ENCODE assay signal across 10 cellular contexts in the genomic region with DNA sequence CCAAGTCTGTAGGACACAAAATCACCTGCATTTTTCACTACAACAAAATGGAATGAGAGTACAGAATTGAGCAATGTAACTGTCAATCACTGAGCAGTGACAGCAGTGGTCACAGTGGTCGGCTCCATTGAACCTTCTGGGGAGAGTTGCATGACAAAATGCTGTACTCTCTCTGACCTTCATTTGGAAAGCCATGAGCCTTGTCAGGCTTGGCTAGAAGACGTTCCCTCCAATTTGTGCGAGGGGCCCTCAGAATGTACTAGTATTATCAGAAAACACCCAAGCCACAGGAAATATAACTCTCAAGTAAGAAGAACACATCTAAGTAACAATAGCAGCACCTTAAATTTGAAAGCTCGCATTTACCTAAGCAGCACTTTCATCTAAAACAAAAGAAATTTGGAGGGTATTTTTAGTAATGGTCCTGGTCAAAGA.
DNase-seq lines count a peak whose midpoint lies in the region; ATAC-seq and TF ChIP-seq lines count a peak whose summit lies in the region.
"Had no signal": no experiment of that assay in that cellular context is flagged by ENCODE, and none has a peak within 500 bp of the region (broad histone marks: within the 10 kb centered on the region; RNA-seq: fewer than 3 reads in every experiment).

No MANE protein-coding gene starts in this region.

- H3K9me3 ChIP-seq in ovary, result no peaks in the 10 kb centered on the region
- H3K9me3 ChIP-seq: SJSA1 had no signal

- 80 to 90% (median 84%) methylated on average over 4 of the region's 4 CpGs for WGBS in ovary, 3 donors

- in situ Hi-C loops in GM13977 (cut with MboI; ENCODE audit: low pct_unique_long_range_greater_than_20kb, low sequenced_read_pairs, unreplicated experiment), result no loop called here

- no peak for TF ChIP-seq POLR2A in ovary (IDR thresholded peaks at IDR 0.05)

- no peaks in the 10 kb centered on the region for H3K27me3 ChIP-seq in ovary
- H3K27me3 ChIP-seq: SJSA1 had no signal

- no peak overlapping the region for H3K4me3 ChIP-seq in ovary
- H3K4me3 ChIP-seq: SJSA1 had no signal

- H3K4me1 ChIP-seq in ovary (ENCODE audit: insufficient read depth), result no peaks in the 10 kb centered on the region

- peak; percentile 86 for ATAC-seq in GM19455 (IDR thresholded peaks at IDR 0.05; ENCODE audit: unreplicated experiment)
- peak; percentile 90 for ATAC-seq in HG02870 (IDR thresholded peaks at IDR 0.05; ENCODE audit: unreplicated experiment)
- ATAC-seq in HG03558 (IDR thresholded peaks at IDR 0.05; ENCODE audit: extremely low read depth, unreplicated experiment), result peak; percentile 84
- ATAC-seq: activated CD4-positive, alpha-beta T cell treated with anti-CD3 and anti-CD28 coated beads for 36 hours had no signal

- TF ChIP-seq EP300 in ovary (IDR thresholded peaks at IDR 0.05), result no peak

- intact Hi-C loops in ovary (cut with DNase I), result no loop called here

- TF ChIP-seq CTCF in GM13977 (IDR thresholded peaks at IDR 0.05; ENCODE audit: extremely low read depth, insufficient read depth, missing control alignments) (no peak), ovary (IDR thresholded peaks at IDR 0.05) (no peak)

- no peaks in the 10 kb centered on the region for H3K36me3 ChIP-seq in ovary
- H3K36me3 ChIP-seq: SJSA1 had no signal

- DNase-seq in GM13977 (ENCODE audit: low spot score), result peak; percentile 19
- DNase-seq in NCI-H526 treated with DMSO at 0.1 percent for 48 hours (lab: John Stamatoyannopoulos, UW), result no peak
- DNase-seq in DMS79 (lab: John Stamatoyannopoulos, UW), result no peak
- no peak for DNase-seq in activated T-cell treated with anti-CD3 and anti-CD28 coated beads, Interleukin-2, amount 50 U/mL, for 48 hours
- no peak for DNase-seq in ovary
- DNase-seq: activated CD4-positive, alpha-beta T cell treated with anti-CD3 and anti-CD28 coated beads for 36 hours had no signal

- H3K27ac ChIP-seq in ovary, result no peak overlapping the region
- H3K27ac ChIP-seq: SJSA1 had no signal
